25 cellular contexts compared by ENCODE assay signal in the genomic region with DNA sequence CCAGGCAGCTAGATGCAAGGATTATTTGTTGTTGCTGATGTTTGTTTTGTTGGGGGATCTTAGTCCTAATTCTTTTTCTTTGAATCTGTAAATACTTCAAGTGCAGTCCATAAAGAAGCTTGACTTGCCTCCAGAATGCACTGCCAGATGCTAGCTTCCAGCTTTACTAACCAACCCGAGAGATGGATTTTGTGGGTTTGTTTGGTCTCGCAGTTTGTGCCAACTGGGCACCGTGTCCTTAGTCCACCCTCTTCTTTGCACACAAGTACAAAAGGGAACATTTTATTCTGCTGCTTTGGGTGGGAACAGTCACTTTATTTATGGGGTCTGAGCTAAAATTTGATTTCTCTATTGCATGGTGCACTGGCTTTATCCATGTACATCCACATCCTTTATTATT.
"Had no signal": no experiment of that assay in that cellular context is flagged by ENCODE, and none has a peak within 500 bp of the region (broad histone marks: within the 10 kb centered on the region; RNA-seq: fewer than 3 reads in every experiment).

No MANE protein-coding gene starts in this region.

- ATAC-seq: effector memory CD8-positive, alpha-beta T cell; gastroesophageal sphincter; left colon; left ventricle myocardium superior; naive thymus-derived CD4-positive, alpha-beta T cell; right lobe of liver; stimulated activated memory B cell treated with anti-CD40 and anti-IgM and Interleukin-4, amounts not matched to agents 10 μg/mL and 1 μg/mL and 100 μg/mL, for 72 hours had no signal

- H3K4me3 Mint-ChIP-seq: dendritic cell treated with granulocyte-macrophage colony-stimulating factor and Interleukin-4, amounts not matched to agents 40 ng/mL and 50 ng/mL, for 4 days; effector memory CD8-positive, alpha-beta T cell; immature natural killer cell; naive thymus-derived CD4-positive, alpha-beta T cell; stimulated activated memory B cell treated with anti-CD40 and anti-IgM and Interleukin-4, amounts not matched to agents 10 μg/mL and 1 μg/mL and 100 μg/mL, for 72 hours; stimulated activated naive CD8-positive, alpha-beta T cell treated with anti-CD3 and anti-CD28 coated beads, Interleukin-15, Interleukin-2, amounts not matched to agents 100 ng/mL and 50 ng/mL, for 24 hours had no signal

- H3K36me3 ChIP-seq: esophagus muscularis mucosa, gastroesophageal sphincter, neutrophil, prostate gland, right lobe of liver, spleen, thoracic aorta, transverse colon had no signal

- H3K9me3 Mint-ChIP-seq: dendritic cell treated with granulocyte-macrophage colony-stimulating factor and Interleukin-4, amounts not matched to agents 40 ng/mL and 50 ng/mL, for 4 days; effector memory CD8-positive, alpha-beta T cell; immature natural killer cell; stimulated activated naive CD8-positive, alpha-beta T cell treated with anti-CD3 and anti-CD28 coated beads, Interleukin-15, Interleukin-2, amounts not matched to agents 100 ng/mL and 50 ng/mL, for 24 hours had no signal

- H3K27me3 ChIP-seq: esophagus muscularis mucosa, gastroesophageal sphincter, neutrophil, right lobe of liver, spleen, transverse colon had no signal

- H3K9me3 ChIP-seq: esophagus muscularis mucosa, gastroesophageal sphincter, neutrophil, prostate gland, right lobe of liver, spleen, thoracic aorta, transverse colon had no signal

- H3K36me3 Mint-ChIP-seq: stimulated activated memory B cell treated with anti-CD40 and anti-IgM and Interleukin-4, amounts not matched to agents 10 μg/mL and 1 μg/mL and 100 μg/mL, for 72 hours had no signal

- H3K27ac Mint-ChIP-seq: dendritic cell treated with granulocyte-macrophage colony-stimulating factor and Interleukin-4, amounts not matched to agents 40 ng/mL and 50 ng/mL, for 4 days; effector memory CD8-positive, alpha-beta T cell; immature natural killer cell; naive thymus-derived CD4-positive, alpha-beta T cell; stimulated activated memory B cell treated with anti-CD40 and anti-IgM and Interleukin-4, amounts not matched to agents 10 μg/mL and 1 μg/mL and 100 μg/mL, for 72 hours; stimulated activated naive CD8-positive, alpha-beta T cell treated with anti-CD3 and anti-CD28 coated beads, Interleukin-15, Interleukin-2, amounts not matched to agents 100 ng/mL and 50 ng/mL, for 24 hours had no signal

- H3K27ac ChIP-seq: epithelial cell of prostate, esophagus muscularis mucosa, neutrophil, prostate gland, right lobe of liver, spleen, thoracic aorta, transverse colon had no signal

- H3K4me3 ChIP-seq: esophagus muscularis mucosa, gastroesophageal sphincter, lung, prostate gland, right lobe of liver, spleen, thoracic aorta, transverse colon had no signal

- H3K27me3 Mint-ChIP-seq: dendritic cell treated with granulocyte-macrophage colony-stimulating factor and Interleukin-4, amounts not matched to agents 40 ng/mL and 50 ng/mL, for 4 days; effector memory CD8-positive, alpha-beta T cell; stimulated activated naive CD8-positive, alpha-beta T cell treated with anti-CD3 and anti-CD28 coated beads, Interleukin-15, Interleukin-2, amounts not matched to agents 100 ng/mL and 50 ng/mL, for 24 hours had no signal

- H3K4me1 ChIP-seq: right lobe of liver had no signal

- H3K4me1 Mint-ChIP-seq: stimulated activated memory B cell treated with anti-CD40 and anti-IgM and Interleukin-4, amounts not matched to agents 10 μg/mL and 1 μg/mL and 100 μg/mL, for 72 hours had no signal

- DNase-seq: cerebellar nuclear complex; effector memory CD8-positive, alpha-beta T cell; foreskin fibroblast; immature natural killer cell; left colon; left ventricle myocardium superior; mesendoderm; naive thymus-derived CD4-positive, alpha-beta T cell; retina; right lobe of liver; spleen; stimulated activated CD4-positive, alpha-beta T cell treated with anti-CD3 and anti-CD28 coated beads, Interleukin-15, amount 100 ng/mL, for 24 hours; stimulated activated CD4-positive, alpha-beta T cell treated with anti-CD3 and anti-CD28 coated beads, Interleukin-1b, Interleukin-23, amount 100 ng/mL, for 48 hours; stimulated activated CD4-positive, alpha-beta T cell treated with anti-CD3 and anti-CD28 coated beads, Interleukin-4, amount 100 ng/mL, for 24 hours; transverse colon had no signal
